ENCODE assay signal across 11 cellular contexts in the genomic region with DNA sequence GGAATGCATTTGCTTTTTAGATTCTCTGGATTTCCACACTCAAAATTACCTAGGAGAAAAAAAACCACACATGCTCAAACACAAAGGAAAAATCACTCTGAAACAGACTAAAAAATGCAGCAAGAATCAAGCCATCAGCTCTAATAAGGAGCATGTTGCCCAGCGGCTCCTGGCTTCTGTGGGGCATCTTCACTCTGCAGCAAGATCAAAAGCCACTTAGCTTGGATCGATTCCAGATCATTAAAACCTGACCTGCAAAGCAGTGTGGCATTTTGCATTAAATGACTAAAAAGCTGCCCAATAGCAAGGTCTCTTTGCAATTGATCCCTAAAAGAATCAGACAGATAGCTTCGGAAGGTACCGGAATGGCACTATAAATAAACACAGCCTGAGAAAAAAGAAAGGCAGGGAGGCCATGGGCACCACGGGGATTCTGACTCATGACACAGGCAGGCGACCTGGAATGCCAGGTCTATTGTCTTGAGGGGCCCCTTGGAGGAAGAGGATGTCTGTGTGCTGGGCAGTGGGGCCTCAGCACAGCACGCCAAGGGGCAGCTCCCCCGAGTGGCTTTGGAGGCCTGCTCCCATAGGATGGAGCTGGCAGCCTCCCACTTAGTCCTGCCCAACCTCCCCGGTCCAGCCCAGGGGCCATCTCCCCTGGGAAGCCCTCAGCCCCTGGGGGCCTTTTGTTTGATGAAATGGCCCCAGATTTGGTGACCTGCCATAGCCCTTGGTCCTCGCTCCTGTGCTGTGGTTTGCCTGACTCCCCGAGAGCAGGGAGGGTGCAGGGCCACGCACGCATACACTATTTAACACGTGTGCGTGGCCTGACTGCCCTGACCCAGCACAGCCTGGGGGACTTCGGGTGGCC. TPM values are rescaled to one million over a fixed set of nuclear protein-coding genes. Genes with fewer than 3 reads are reported as not detected.
A peak's percentile ranks its signal among the peaks of the same experiment; 100 is the strongest.
DNase-seq lines count a peak whose midpoint lies in the region; ATAC-seq, FAIRE-seq and TF ChIP-seq lines count a peak whose summit lies in the region.
"Had no signal": no experiment of that assay in that cellular context is flagged by ENCODE, and none has a peak within 500 bp of the region (broad histone marks: within the 10 kb centered on the region; RNA-seq: fewer than 3 reads in every experiment).

No MANE protein-coding gene starts in this region.

- H3K9me3 ChIP-seq in GM12878 (replicated peaks; ENCODE audit: control insufficient read depth, insufficient read depth, low read length) (no peaks in the 10 kb centered on the region), iPS-20b (ENCODE audit: insufficient read depth, low read depth, low read length) (no peaks in the 10 kb centered on the region)

- H3K4me1 ChIP-seq in GM12878 (ENCODE audit: control insufficient read depth, insufficient read depth, low read length) (no peaks in the 10 kb centered on the region), iPS-20b (ENCODE audit: insufficient read depth, low read length) (peaks cover 52% of the 10 kb centered on the region)

- no peak for TF ChIP-seq RAD21 in GM12878 (IDR thresholded peaks at IDR 0.05; ENCODE audit: insufficient read depth, low read depth, low read length)

- H3K27ac ChIP-seq in GM12878 (ENCODE audit: control insufficient read depth, insufficient read depth) (no peak overlapping the region), iPS-20b (ENCODE audit: low read length) (peak overlapping the region; percentile 30)

- intact Hi-C loops in GM12878 (cut with micrococcal nuclease; ENCODE audit: unreplicated experiment), result no loop called here
- intact Hi-C loops in posterior vena cava (cut with DNase I), result loop anchor here in 1 of 2 donors (5.0 kb wide), 1 partner anchor 1906 kb away; the partner anchor contains the start of gene FKBP5
- intact Hi-C loops in lower leg skin (cut with DNase I; ENCODE audit: low total_unique reads), result no loop called here

- H3K4me2 ChIP-seq in GM12878 (ENCODE audit: control insufficient read depth, insufficient read depth), result no peak overlapping the region

- TF ChIP-seq CTCF in GM12878 (IDR thresholded peaks at IDR 0.05 in 2 of 3, conservative IDR thresholded peaks at IDR 0.05 in 1 of 3; ENCODE audit: control insufficient read depth in 2 of 3, extremely low read depth in 1 of 3, insufficient read depth in 1 of 3, low read depth in 3 of 3, low read length in 3 of 3), result no peak
- no peak for TF ChIP-seq CTCF in lower leg skin (IDR thresholded peaks at IDR 0.05)

- BruUV-seq in GM12878 (replicated peaks; lab: Mats Ljungman, UMichigan), result no TSS peak

- H3K36me3 ChIP-seq in GM12878 (ENCODE audit: control insufficient read depth in 2 of 2, insufficient read depth in 2 of 2, low read length in 1 of 2), result peaks cover 11 to 41% of the 10 kb centered on the region in 2 experiments
- peaks cover 84% of the 10 kb centered on the region for H3K36me3 ChIP-seq in iPS-20b (ENCODE audit: insufficient read depth, low read depth, low read length)

- in situ Hi-C loops in GM12878 (cut with MboI), result no loop called here

- H3K9ac ChIP-seq in GM12878 (ENCODE audit: control insufficient read depth, insufficient read depth, low read length), result no peak overlapping the region
- H3K9ac ChIP-seq in iPS-20b (ENCODE audit: low read depth, low read length), result peak overlapping the region; percentile 50; the same call in 1 of the 2 replicates

- H2AFZ ChIP-seq in GM12878 (ENCODE audit: control insufficient read depth, low read depth, low read length), result no peak overlapping the region

- ATAC-seq in GM12878, result no peak

- TF ChIP-seq EP300 in GM12878 (IDR thresholded peaks at IDR 0.05; ENCODE audit: borderline replicate concordance in 1 of 2, control insufficient read depth in 1 of 2, low read depth in 2 of 2, low read length in 2 of 2), result no peak

- SMC1A ChIA-PET in GM12878 (lab: Charles Lee; ENCODE audit: uncharacterized antibody, unreplicated experiment), result no interaction called here

- TF ChIP-seq POLR2A in GM12878 (IDR thresholded peaks at IDR 0.05; ENCODE audit: low read depth, low read length), result peak; percentile 28; the same call in 1 of the 2 replicates
- TF ChIP-seq POLR2A in lower leg skin (IDR thresholded peaks at IDR 0.05), result no peak

- H3K4me3 ChIP-seq in GM12878 (no peak overlapping the region), iPS-20b (ENCODE audit: low read length) (peak overlapping the region; percentile 28; the same call in 1 of the 2 replicates), lower leg skin (ENCODE audit: low read depth, poor library complexity, severe bottlenecking) (no peak overlapping the region)

- WGBS in GM12878 (ENCODE audit: insufficient coverage, insufficient replicate concordance, low lambda C conversion rate, missing lambda C conversion rate), result 79% methylated on average over 16 of the region's 16 CpGs
- 64 to 73% methylated on average over 14 to 15 of the region's 16 CpGs for WGBS in lower leg skin, 2 donors

- CTCF ChIA-PET in GM12878 (lab: Yijun Ruan, JAX), result interaction anchor here (4.9 kb wide), 1 partner anchor 12 kb away, joined by 33 read pairs; no protein-coding TSS in a partner anchor

- RAD21 ChIA-PET in GM12878 (lab: Charles Lee; ENCODE audit: unreplicated experiment), result no interaction called here

- no peaks in the 10 kb centered on the region; the same call in 1 of the 2 replicates for H4K20me1 ChIP-seq in GM12878 (ENCODE audit: control insufficient read depth, insufficient read depth)

- DNase-seq in A172 (ENCODE audit: low spot score) (peak; percentile 94), HK-2 (ENCODE audit: unreplicated experiment) (peak; percentile 79), GM12878 (ENCODE audit: low read depth, low spot score) (no peak), posterior vena cava (ENCODE audit: low spot score) (no peak), HuH-7.5 (ENCODE audit: low spot score) (no peak), anterior cingulate cortex (lab: John Stamatoyannopoulos, UW) (no peak), lower leg skin (ENCODE audit: low spot score in 2 of 2) (no peak)
- DNase-seq: NCI-H2107 had no signal

- POLR2A ChIA-PET in GM12878 (lab: Charles Lee), result no interaction called here

- H3K79me2 ChIP-seq in GM12878 (ENCODE audit: control insufficient read depth, insufficient read depth, low read length), result peaks cover 5% of the 10 kb centered on the region

- no peaks in the 10 kb centered on the region for H3K27me3 ChIP-seq in GM12878 (replicated peaks in 1 of 2; ENCODE audit: control insufficient read depth in 2 of 2, insufficient read depth in 2 of 2, low read length in 1 of 2)
- H3K27me3 ChIP-seq in iPS-20b (ENCODE audit: insufficient read depth, low read length), result no peaks in the 10 kb centered on the region

- FAIRE-seq in GM12878 (lab: Jason Lieb, UNC), result no peak

RNA-seq across cellular contexts. Expression of gene LEMD2, which starts 7.6 kb away (rescaled TPM):
- 48.8 and 50.8 TPM in 2 replicates for total RNA-seq in A172 (2014; rRNA removed; shearing (Covaris generic))
- 70.2 and 77.1 TPM in 2 replicates for total RNA-seq in GM12878 (2013; cell fraction: nucleolus; rRNA removed)
- 25.8 and 26.5 TPM in 2 replicates for total RNA-seq in GM12878 (2014; rRNA removed)
- 23.0 and 25.8 TPM in 2 replicates for total RNA-seq in GM12878 (2014; rRNA removed; fragmentation: Illumina TruSeq; extraction: Trizol)
- total RNA-seq in GM12878 (2021), result 30.4 and 35.2 TPM in 2 replicates
- polyA plus RNA-seq in GM12878 (2011; ENCODE audit: low read depth), result 15.5 TPM
- polyA plus RNA-seq in GM12878 (2011; rRNA removed), result 47.1 and 50.1 TPM in 2 replicates
- 29.2 and 32.0 TPM in 2 replicates for polyA plus RNA-seq in GM12878 (2011; cell fraction: cytosol; rRNA removed)
- 125 and 133 TPM in 2 replicates for polyA plus RNA-seq in GM12878 (2011; cell fraction: nucleus; rRNA removed)
- polyA plus RNA-seq in GM12878 (2012), result 24.8 and 24.9 TPM in 2 replicates
- 13.5 and 22.6 TPM in 2 replicates for polyA plus RNA-seq in GM12878 (2014; fragmentation: Illumina TruSeq; extraction: Trizol)
- polyA plus RNA-seq in GM12878 (2014; fragmentation: Nextera tagmentation; extraction: Ambion mirVana), result 1 to 10 TPM in 1 of 2 experiments, under 1 TPM in 1; 0.45 to 1.2 TPM
- 30.0 and 33.8 TPM in 2 replicates for polyA plus RNA-seq in GM12878 (2014; rRNA removed)
- 10 to 100 TPM in 1 of 2 experiments, 1 to 10 TPM in 1; 5.9 to 14.0 TPM for polyA plus RNA-seq in GM12878 (2016; fragmentation: Nextera tagmentation; extraction: Ambion mirVana)
- polyA minus RNA-seq in GM12878 (2011; rRNA and poly(A)+ RNA removed), result 20.0 and 35.0 TPM in 2 replicates
- 11.6 TPM in 2 replicates for polyA minus RNA-seq in GM12878 (2011; cell fraction: cytosol; rRNA and poly(A)+ RNA removed)
- 51.3 and 64.4 TPM in 2 replicates for polyA minus RNA-seq in GM12878 (2011; cell fraction: nucleus; rRNA and poly(A)+ RNA removed)
- total RNA-seq in posterior vena cava, result 10 to 100 TPM; 38.0 to 41.4 TPM
- total RNA-seq in lower leg skin, result 10 to 100 TPM; 57.5 to 93.6 (median 68.1) TPM

RNA-seq across cellular contexts. Expression of gene MLN, which starts 22.5 kb away (rescaled TPM):
- total RNA-seq in A172 (2014; rRNA removed; shearing (Covaris generic)), result not detected in 2 replicates
- not detected in 2 replicates for total RNA-seq in GM12878 (2013; cell fraction: nucleolus; rRNA removed)
- not detected in 2 replicates for total RNA-seq in GM12878 (2014; rRNA removed)
- total RNA-seq in GM12878 (2014; rRNA removed; fragmentation: Illumina TruSeq; extraction: Trizol), result not detected in 2 replicates
- not detected in 2 replicates for total RNA-seq in GM12878 (2021)
- not detected for polyA plus RNA-seq in GM12878 (2011; ENCODE audit: low read depth)
- polyA plus RNA-seq in GM12878 (2011; rRNA removed), result not detected in 2 replicates
- polyA plus RNA-seq in GM12878 (2011; cell fraction: cytosol; rRNA removed), result not detected in 2 replicates
- not detected in 2 replicates for polyA plus RNA-seq in GM12878 (2011; cell fraction: nucleus; rRNA removed)
- polyA plus RNA-seq in GM12878 (2012), result not detected in 2 replicates
- polyA plus RNA-seq in GM12878 (2014; fragmentation: Illumina TruSeq; extraction: Trizol), result not detected in 2 replicates
- polyA plus RNA-seq in GM12878 (2014; fragmentation: Nextera tagmentation; extraction: Ambion mirVana), result not detected
- polyA plus RNA-seq in GM12878 (2014; rRNA removed), result not detected in 2 replicates
- polyA plus RNA-seq in GM12878 (2016; fragmentation: Nextera tagmentation; extraction: Ambion mirVana), result not detected
- polyA minus RNA-seq in GM12878 (2011; rRNA and poly(A)+ RNA removed), result not detected in 2 replicates
- not detected in 2 replicates for polyA minus RNA-seq in GM12878 (2011; cell fraction: cytosol; rRNA and poly(A)+ RNA removed)
- polyA minus RNA-seq in GM12878 (2011; cell fraction: nucleus; rRNA and poly(A)+ RNA removed), result not detected in 2 replicates
- not detected for total RNA-seq in posterior vena cava
- not detected for total RNA-seq in lower leg skin
- polyA plus RNA-seq: adipose tissue, CD14-positive monocyte had no signal

RNA-seq across cellular contexts. Expression of gene IP6K3, which starts 34.6 kb away (rescaled TPM):
- 6.8 and 6.9 TPM in 2 replicates for total RNA-seq in A172 (2014; rRNA removed; shearing (Covaris generic))
- not detected in 2 replicates for total RNA-seq in GM12878 (2013; cell fraction: nucleolus; rRNA removed)
- total RNA-seq in GM12878 (2014; rRNA removed) (not detected in 2 replicates), GM12878 (2014; rRNA removed; fragmentation: Illumina TruSeq; extraction: Trizol) (not detected in 2 replicates), GM12878 (2021) (not detected in 2 replicates), posterior vena cava (under 1 TPM; 0.19 to 0.32 TPM), lower leg skin (under 1 TPM in 1 of 4 donors, not detected in 3; 0.45 TPM)
- polyA plus RNA-seq in GM12878 (2011; ENCODE audit: low read depth), result not detected
- polyA plus RNA-seq in GM12878 (2011; rRNA removed) (0.15 TPM in 1 of 2 replicates, not detected in the other), GM12878 (2014; fragmentation: Illumina TruSeq; extraction: Trizol) (not detected in 2 replicates), GM12878 (2014; fragmentation: Nextera tagmentation; extraction: Ambion mirVana) (under 1 TPM in 1 of 2 experiments, not detected in 1; 0.02 TPM), GM12878 (2014; rRNA removed) (not detected in 2 replicates), GM12878 (2016; fragmentation: Nextera tagmentation; extraction: Ambion mirVana) (under 1 TPM in 1 of 2 experiments, not detected in 1; 0.09 TPM)
- polyA plus RNA-seq in GM12878 (2011; cell fraction: cytosol; rRNA removed), result 0.01 TPM in 1 of 2 replicates, not detected in the other
- polyA plus RNA-seq in GM12878 (2011; cell fraction: nucleus; rRNA removed), result not detected in 2 replicates
- polyA plus RNA-seq in GM12878 (2012), result not detected in 2 replicates
- polyA minus RNA-seq in GM12878 (2011; rRNA and poly(A)+ RNA removed), result not detected in 2 replicates
- polyA minus RNA-seq in GM12878 (2011; cell fraction: cytosol; rRNA and poly(A)+ RNA removed), result not detected in 2 replicates
- polyA minus RNA-seq in GM12878 (2011; cell fraction: nucleus; rRNA and poly(A)+ RNA removed), result not detected in 2 replicates
- polyA plus RNA-seq: CD14-positive monocyte had no signal

Comparison
In these comparisons a context has a peak if more than half of its experiments do, and no peak if none do; other contexts are left out.
1. DNase-seq: peak in A172 (single experiment) and HK-2 (single experiment); none in GM12878 (single experiment), posterior vena cava (single experiment), HuH-7.5 (single experiment), anterior cingulate cortex (0 of 58) and lower leg skin (0 of 2).